Comparison of ENCODE assay signal across 9 cellular contexts in genomic region chr1:15937706-15938168, GRCh38. TPM values are rescaled to one million over a fixed set of nuclear protein-coding genes. Genes with fewer than 3 reads are reported as not detected.
A peak's percentile ranks its signal among the peaks of the same experiment; 100 is the strongest.
DNase-seq lines count a peak whose midpoint lies in the region; ATAC-seq, FAIRE-seq and TF ChIP-seq lines count a peak whose summit lies in the region.
"Had no signal": no experiment of that assay in that cellular context is flagged by ENCODE, and none has a peak within 500 bp of the region (broad histone marks: within the 10 kb centered on the region; RNA-seq: fewer than 3 reads in every experiment).

No MANE protein-coding gene starts in this region.

- POLR2A ChIA-PET in HepG2 (lab: Yijun Ruan, JAX), result no interaction called here

- no peak for TF ChIP-seq EP300 in HepG2 (IDR thresholded peaks at IDR 0.05; ENCODE audit: low read depth in 2 of 2, low read length in 2 of 2)
- TF ChIP-seq EP300 in HepG2 (CRISPR knock-in tag; IDR thresholded peaks at IDR 0.05; ENCODE audit: borderline replicate concordance), result no peak

- FAIRE-seq in HepG2 (lab: Jason Lieb, UNC), result no peak

- no peak for TF ChIP-seq POLR2A in HepG2 (IDR thresholded peaks at IDR 0.05; ENCODE audit: insufficient read depth in 1 of 2, low read depth in 2 of 2, low read length in 2 of 2)

- H3K4me1 ChIP-seq in ACC112 (ENCODE audit: control insufficient read depth, insufficient read depth, low read length, unreplicated experiment), result peaks cover 20% of the 10 kb centered on the region
- peaks cover 9% of the 10 kb centered on the region for H3K4me1 ChIP-seq in GM23248 (ENCODE audit: insufficient read depth)
- peaks cover 26% of the 10 kb centered on the region for H3K4me1 ChIP-seq in HepG2 (ENCODE audit: insufficient read depth, low read length)

- H3K79me2 ChIP-seq in ACC112 (ENCODE audit: control insufficient read depth, insufficient read depth, low read length, unreplicated experiment) (no peaks in the 10 kb centered on the region), GM23248 (ENCODE audit: insufficient read depth) (peaks cover 13% of the 10 kb centered on the region; the same call in 1 of the 2 replicates), HepG2 (ENCODE audit: insufficient read depth, low read length) (no peaks in the 10 kb centered on the region)

- TF ChIP-seq RAD21 in HepG2 (CRISPR knock-in tag; IDR thresholded peaks at IDR 0.05), result no peak

- H3F3A ChIP-seq in GM23248 (ENCODE audit: insufficient read depth), result peaks cover 28% of the 10 kb centered on the region

- H3K9me3 Mint-ChIP-seq in activated T-helper 1 cell treated with anti-CD3 and anti-CD28 coated beads, Interleukin-12 subunit alpha, Interleukin-12 subunit beta, Interleukin-2, Interleukin-4 antibody, amounts not matched to agents 30 ng/mL and 10 ng/mL and 1 ng/mL, durations not matched to agents 14 hours and 24 hours and 36 hours, result no peaks in the 10 kb centered on the region

- H3K27ac ChIP-seq in ACC112 (ENCODE audit: low read depth, low read length), result peak overlapping the region; percentile 38; the same call in 1 of the 2 replicates
- peak overlapping the region; percentile 44 for H3K27ac ChIP-seq in GM23248
- no peak overlapping the region for H3K27ac ChIP-seq in HepG2 (ENCODE audit: extremely low read length, insufficient read depth, low read length)

- H3K27me3 Mint-ChIP-seq in activated T-helper 1 cell treated with anti-CD3 and anti-CD28 coated beads, Interleukin-12 subunit alpha, Interleukin-12 subunit beta, Interleukin-2, Interleukin-4 antibody, amounts not matched to agents 30 ng/mL and 10 ng/mL and 1 ng/mL, durations not matched to agents 14 hours and 24 hours and 36 hours (ENCODE audit: insufficient read depth), result no peaks in the 10 kb centered on the region

- peak overlapping the region; percentile 62 for H3K27ac Mint-ChIP-seq in activated T-helper 1 cell treated with anti-CD3 and anti-CD28 coated beads, Interleukin-12 subunit alpha, Interleukin-12 subunit beta, Interleukin-2, Interleukin-4 antibody, amounts not matched to agents 30 ng/mL and 10 ng/mL and 1 ng/mL, durations not matched to agents 14 hours and 24 hours and 36 hours

- peak; percentile 25; the same call in 1 of the 2 replicates for TF ChIP-seq CTCF in HepG2 (CRISPR knock-in tag; IDR thresholded peaks at IDR 0.05)

- H3K4me2 ChIP-seq in GM23248 (ENCODE audit: unreplicated experiment), result no peak overlapping the region
- H3K4me2 ChIP-seq in HepG2 (ENCODE audit: low read depth, low read length), result no peak overlapping the region

- DNase-seq in GM23248 (peak; percentile 64), HepG2 (ENCODE audit: low spot score) (no peak)
- DNase-seq in activated T-helper 1 cell treated with anti-CD3 and anti-CD28 coated beads, Interleukin-12 subunit alpha, Interleukin-12 subunit beta, Interleukin-2, Interleukin-4 antibody, amounts not matched to agents 30 ng/mL and 10 ng/mL and 1 ng/mL, durations not matched to agents 14 hours and 24 hours and 36 hours (ENCODE audit: low spot score), result no peak
- no peak for DNase-seq in stimulated activated CD4-positive, alpha-beta T cell treated with anti-CD3 and anti-CD28 coated beads, Interleukin-4, amount 100 ng/mL, for 1 hour

- peaks cover 56% of the 10 kb centered on the region for H3K36me3 Mint-ChIP-seq in activated T-helper 1 cell treated with anti-CD3 and anti-CD28 coated beads, Interleukin-12 subunit alpha, Interleukin-12 subunit beta, Interleukin-2, Interleukin-4 antibody, amounts not matched to agents 30 ng/mL and 10 ng/mL and 1 ng/mL, durations not matched to agents 14 hours and 24 hours and 36 hours (ENCODE audit: low read depth)

- H3K36me3 ChIP-seq in ACC112 (ENCODE audit: insufficient read depth, low read length) (peaks cover 39% of the 10 kb centered on the region; the same call in 1 of the 2 replicates), GM23248 (ENCODE audit: low read depth) (peaks cover 25% of the 10 kb centered on the region; the same call in 1 of the 2 replicates), HepG2 (replicated peaks in 1 of 2; ENCODE audit: control insufficient read depth in 1 of 2, insufficient read depth in 2 of 2, low read length in 2 of 2) (peaks cover 44 to 76% of the 10 kb centered on the region in 2 experiments; a peak in 4 of 5 replicates)

- no TSS peak for BruUV-seq in HepG2 (replicated peaks; lab: Mats Ljungman, UMichigan)

- H3K4me3 Mint-ChIP-seq in activated T-helper 1 cell treated with anti-CD3 and anti-CD28 coated beads, Interleukin-12 subunit alpha, Interleukin-12 subunit beta, Interleukin-2, Interleukin-4 antibody, amounts not matched to agents 30 ng/mL and 10 ng/mL and 1 ng/mL, durations not matched to agents 14 hours and 24 hours and 36 hours, result no peak overlapping the region

- no peaks in the 10 kb centered on the region for H3K27me3 ChIP-seq in ACC112 (ENCODE audit: insufficient read depth, low read length)
- no peaks in the 10 kb centered on the region for H3K27me3 ChIP-seq in GM23248 (replicated peaks; ENCODE audit: insufficient read depth)
- H3K27me3 ChIP-seq in HepG2 (ENCODE audit: control insufficient read depth in 1 of 2, insufficient read depth in 2 of 2, low read length in 2 of 2), result no peaks in the 10 kb centered on the region

- H3K9me3 ChIP-seq in GM23248 (ENCODE audit: low read depth) (no peaks in the 10 kb centered on the region), HepG2 (ENCODE audit: low read length) (no peaks in the 10 kb centered on the region)

- in situ Hi-C loops in GM23248 (cut with MboI), result no loop called here
- in situ Hi-C loops in HepG2 (cut with HindIII; ENCODE audit: extremely low pct_ligation_motif_present, low pct_unique_long_range_greater_than_20kb), result no loop called here

- H4K20me1 ChIP-seq in GM23248 (ENCODE audit: insufficient read depth) (no peaks in the 10 kb centered on the region), HepG2 (ENCODE audit: insufficient read depth, low read length) (peaks cover 7% of the 10 kb centered on the region; the same call in 1 of the 2 replicates)

- CTCF ChIA-PET in HepG2 (lab: Yijun Ruan, JAX; ENCODE audit: low intra/inter-chr PET ratio, low total read pairs), result no interaction called here

- no peak overlapping the region for H3K4me3 ChIP-seq in ACC112 (ENCODE audit: low read depth, low read length)
- H3K4me3 ChIP-seq in GM23248, result no peak overlapping the region
- no peak overlapping the region for H3K4me3 ChIP-seq in HepG2 (replicated peaks in 1 of 3; ENCODE audit: insufficient read depth in 1 of 3, low read depth in 2 of 3, low read length in 3 of 3)

- H2AFZ ChIP-seq in ACC112 (ENCODE audit: low read length, unreplicated experiment) (no peak overlapping the region), GM23248 (no peak overlapping the region), HepG2 (ENCODE audit: low read length) (no peak overlapping the region)

- intact Hi-C loops in activated T-helper 1 cell treated with anti-CD3 and anti-CD28 coated beads, Interleukin-12 subunit alpha, Interleukin-12 subunit beta, Interleukin-2, Interleukin-4 antibody, amounts not matched to agents 30 ng/mL and 10 ng/mL and 1 ng/mL, durations not matched to agents 14 hours and 24 hours and 36 hours (cut with micrococcal nuclease), result no loop called here
- intact Hi-C loops in HepG2 (cut with micrococcal nuclease; ENCODE audit: unreplicated experiment), result no loop called here

- H3K9ac ChIP-seq in GM23248 (no peak overlapping the region), HepG2 (ENCODE audit: insufficient read depth, low read depth, low read length) (no peak overlapping the region)

- WGBS in GM23248 (ENCODE audit: low coverage in 1 of 2, low lambda C conversion rate in 2 of 2, missing lambda C conversion rate in 2 of 2), 2 experiments, result 64 to 70% methylated on average over 14 of the region's 14 CpGs
- 93% methylated on average over 14 of the region's 14 CpGs for WGBS in HepG2 (ENCODE audit: low lambda C conversion rate)

- no peaks in the 10 kb centered on the region for H3K9me2 ChIP-seq in GM23248 (ENCODE audit: insufficient read depth)

- peaks cover 7% of the 10 kb centered on the region for H3K4me1 Mint-ChIP-seq in activated T-helper 1 cell treated with anti-CD3 and anti-CD28 coated beads, Interleukin-12 subunit alpha, Interleukin-12 subunit beta, Interleukin-2, Interleukin-4 antibody, amounts not matched to agents 30 ng/mL and 10 ng/mL and 1 ng/mL, durations not matched to agents 14 hours and 24 hours and 36 hours (ENCODE audit: low read depth)

- ATAC-seq in HepG2 (no peak), HG03521 (IDR thresholded peaks at IDR 0.05; ENCODE audit: unreplicated experiment) (no peak), HG02571 (IDR thresholded peaks at IDR 0.05; ENCODE audit: unreplicated experiment) (no peak), HG02759 (IDR thresholded peaks at IDR 0.05; ENCODE audit: unreplicated experiment) (no peak)
- ATAC-seq: esophagus mucosa had no signal

RNA-seq across cellular contexts. Expression of gene ZBTB17, which starts 38.2 kb away (rescaled TPM):
- total RNA-seq in GM23248 (2014; rRNA removed; shearing (Covaris generic)), result 33.2 and 50.7 TPM in 2 replicates
- polyA plus RNA-seq in GM23248 (2016; fragmentation: Nextera tagmentation; extraction: Ambion mirVana) (20.5 and 25.1 TPM in 2 replicates), HepG2 (2011; rRNA removed) (17.0 and 21.0 TPM in 2 replicates)
- total RNA-seq in activated T-helper 1 cell treated with anti-CD3 and anti-CD28 coated beads, Interleukin-12 subunit alpha, Interleukin-12 subunit beta, Interleukin-2, Interleukin-4 antibody, amounts not matched to agents 30 ng/mL and 10 ng/mL and 1 ng/mL, durations not matched to agents 14 hours and 24 hours and 36 hours, result 62.6 and 68.8 TPM in 2 replicates
- 10.1 and 16.7 TPM in 2 replicates for total RNA-seq in HepG2 (2016; rRNA removed; fragmentation: Illumina TruSeq; extraction: Trizol)
- 7.6 and 9.2 TPM in 2 replicates for total RNA-seq in HepG2 (2016; cell fraction: cytosol; rRNA removed; fragmentation: Illumina TruSeq; extraction: Trizol; ENCODE audit: low read depth)
- total RNA-seq in HepG2 (2016; cell fraction: insoluble cytoplasmic fraction; rRNA removed; fragmentation: Illumina TruSeq; extraction: Trizol), result 11.2 and 19.1 TPM in 2 replicates
- 9.9 and 11.1 TPM in 2 replicates for total RNA-seq in HepG2 (2016; cell fraction: membrane; rRNA removed; fragmentation: Illumina TruSeq; extraction: Trizol)
- total RNA-seq in HepG2 (2016; cell fraction: nucleus; rRNA removed; fragmentation: Illumina TruSeq; extraction: Trizol), result 17.0 and 18.5 TPM in 2 replicates
- 10.1 and 18.8 TPM in 2 replicates for polyA plus RNA-seq in HepG2 (2011; cell fraction: cytosol; rRNA removed)
- 96.3 and 129 TPM in 2 replicates for polyA plus RNA-seq in HepG2 (2011; cell fraction: nucleus; rRNA removed)
- 7.7 and 12.7 TPM in 2 replicates for polyA plus RNA-seq in HepG2 (2012)
- 3.5 and 3.6 TPM in 2 replicates for polyA plus RNA-seq in HepG2 (2016; cell fraction: cytosol; fragmentation: Illumina TruSeq; extraction: Trizol; ENCODE audit: low read depth)
- polyA plus RNA-seq in HepG2 (2016; cell fraction: insoluble cytoplasmic fraction; fragmentation: Illumina TruSeq; extraction: Trizol; ENCODE audit: low read depth), result 11.1 and 12.0 TPM in 2 replicates
- polyA plus RNA-seq in HepG2 (2016; cell fraction: membrane; fragmentation: Illumina TruSeq; extraction: Trizol; ENCODE audit: low read depth), result 6.7 and 7.4 TPM in 2 replicates
- polyA plus RNA-seq in HepG2 (2016; cell fraction: nucleus; fragmentation: Illumina TruSeq; extraction: Trizol; ENCODE audit: insufficient read depth, low read depth), result 36.9 and 37.2 TPM in 2 replicates
- 46.0 and 46.5 TPM in 2 replicates for polyA minus RNA-seq in HepG2 (2011; rRNA and poly(A)+ RNA removed; ENCODE audit: low replicate concordance)
- polyA minus RNA-seq in HepG2 (2011; cell fraction: cytosol; rRNA and poly(A)+ RNA removed), result 6.1 and 9.8 TPM in 2 replicates
- polyA minus RNA-seq in HepG2 (2011; cell fraction: nucleus; rRNA and poly(A)+ RNA removed), result 14.4 and 22.9 TPM in 2 replicates
